In genomic region chr2:187581125-187581896, GRCh38 we compare ENCODE assay signal across 9 cellular contexts. TPM values are rescaled to one million over a fixed set of nuclear protein-coding genes. Genes with fewer than 3 reads are reported as not detected.
DNase-seq lines count a peak whose midpoint lies in the region; ATAC-seq lines count a peak whose summit lies in the region.
"Had no signal": no experiment of that assay in that cellular context is flagged by ENCODE, and none has a peak within 500 bp of the region (broad histone marks: within the 10 kb centered on the region; RNA-seq: fewer than 3 reads in every experiment).

No MANE protein-coding gene starts in this region.

- H3K36me3 Mint-ChIP-seq in activated CD8-positive, alpha-beta T cell treated with anti-CD3 and anti-CD28 coated beads, Interleukin-2, amount 10 ng/mL, durations not matched to agents 7 days and 5 days (ENCODE audit: low read depth): no peaks in the 10 kb centered on the region

- CTCF ChIA-PET in activated CD8-positive, alpha-beta T cell treated with anti-CD3 and anti-CD28 coated beads, Interleukin-2, amount 10 ng/mL, durations not matched to agents 7 days and 5 days (lab: Charles Lee): interaction anchor here (0.7 to 8.2 kb wide), 19 partner anchors 8 to 1831 kb away, joined by 3 to 86 read pairs (median 4); partner anchors contain the start of gene TFPI

- no peak overlapping the region for H3K4me3 ChIP-seq in HAP-1

- H3K9me3 ChIP-seq in HAP-1: no peaks in the 10 kb centered on the region

- H3K36me3 ChIP-seq in HAP-1 (replicated peaks): no peaks in the 10 kb centered on the region

- peaks cover 9% of the 10 kb centered on the region for H3K4me1 Mint-ChIP-seq in activated CD8-positive, alpha-beta T cell treated with anti-CD3 and anti-CD28 coated beads, Interleukin-2, amount 10 ng/mL, durations not matched to agents 7 days and 5 days (ENCODE audit: low read depth)
- H3K4me1 Mint-ChIP-seq: central memory CD8-positive, alpha-beta T cell had no signal

- no peak overlapping the region for H3K4me3 Mint-ChIP-seq in activated CD8-positive, alpha-beta T cell treated with anti-CD3 and anti-CD28 coated beads, Interleukin-2, amount 10 ng/mL, durations not matched to agents 7 days and 5 days
- H3K4me3 Mint-ChIP-seq: central memory CD8-positive, alpha-beta T cell had no signal

- no peaks in the 10 kb centered on the region; the same call in 1 of the 2 replicates for H3K4me1 ChIP-seq in HAP-1

- DNase-seq in SKM-1 treated with dmso at 0.1 percent for 144 hours (lab: John Stamatoyannopoulos, UW; ENCODE audit: unreplicated experiment) (peak; percentile 46), SKM-1 (lab: John Stamatoyannopoulos, UW; ENCODE audit: unreplicated experiment) (no peak), HAP-1 (ENCODE audit: low spot score in 2 of 2) (peak; percentile 42 to 66), NCI-H1105 (lab: John Stamatoyannopoulos, UW) (peak; percentile 35), iPS DF 4.7 (ENCODE audit: extremely low read depth, low spot score) (peak; percentile 38), ecto neural progenitor cell (ENCODE audit: low spot score) (no peak)
- peak; percentile 52 for DNase-seq in activated CD8-positive, alpha-beta T cell treated with anti-CD3 and anti-CD28 coated beads, Interleukin-2, amount 10 ng/mL, durations not matched to agents 7 days and 5 days
- peak in 2 of 3 donors; percentile 1 to 33 for DNase-seq in stimulated activated CD4-positive, alpha-beta T cell treated with anti-CD3 and anti-CD28 coated beads, TNF-alpha, amount 100 ng/mL, for 48 hours (ENCODE audit: low read depth in 3 of 3)

- no peak for ATAC-seq in activated CD8-positive, alpha-beta T cell treated with anti-CD3 and anti-CD28 coated beads, Interleukin-2, amount 10 ng/mL, durations not matched to agents 7 days and 5 days

- peaks cover 3% of the 10 kb centered on the region for H3K27me3 Mint-ChIP-seq in activated CD8-positive, alpha-beta T cell treated with anti-CD3 and anti-CD28 coated beads, Interleukin-2, amount 10 ng/mL, durations not matched to agents 7 days and 5 days (ENCODE audit: low read depth)
- H3K27me3 Mint-ChIP-seq: central memory CD8-positive, alpha-beta T cell had no signal

- H3K27me3 ChIP-seq in HAP-1 (ENCODE audit: low read depth): no peaks in the 10 kb centered on the region

- no peak overlapping the region for H3K27ac Mint-ChIP-seq in activated CD8-positive, alpha-beta T cell treated with anti-CD3 and anti-CD28 coated beads, Interleukin-2, amount 10 ng/mL, durations not matched to agents 7 days and 5 days

- POLR2A ChIA-PET in activated CD8-positive, alpha-beta T cell treated with anti-CD3 and anti-CD28 coated beads, Interleukin-2, amount 10 ng/mL, durations not matched to agents 7 days and 5 days (lab: Charles Lee): no interaction called here

- in situ Hi-C loops in HAP-1 (cut with MboI; ENCODE audit: low sequenced_read_pairs): loop anchor here (25.0 kb wide), 1 partner anchor 256 kb away; no protein-coding TSS in a partner anchor

- H3K9me3 Mint-ChIP-seq in activated CD8-positive, alpha-beta T cell treated with anti-CD3 and anti-CD28 coated beads, Interleukin-2, amount 10 ng/mL, durations not matched to agents 7 days and 5 days (ENCODE audit: insufficient read depth): peaks cover 1% of the 10 kb centered on the region
- H3K9me3 Mint-ChIP-seq: central memory CD8-positive, alpha-beta T cell had no signal

RNA-seq across cellular contexts. Expression of gene TFPI, which starts 27.1 kb away (rescaled TPM):
- total RNA-seq in activated CD8-positive, alpha-beta T cell treated with anti-CD3 and anti-CD28 coated beads, Interleukin-2, amount 10 ng/mL, durations not matched to agents 7 days and 5 days: not detected

Comparison
In these comparisons a context has a peak if more than half of its experiments do, and no peak if none do; other contexts are left out.
1. DNase-seq: peak in SKM-1 treated with dmso at 0.1 percent for 144 hours (single experiment), HAP-1 (2 of 2), NCI-H1105 (single experiment), activated CD8-positive, alpha-beta T cell treated with anti-CD3 and anti-CD28 coated beads, Interleukin-2, amount 10 ng/mL, durations not matched to agents 7 days and 5 days (single experiment), iPS DF 4.7 (single experiment) and stimulated activated CD4-positive, alpha-beta T cell treated with anti-CD3 and anti-CD28 coated beads, TNF-alpha, amount 100 ng/mL, for 48 hours (2 of 3); none in SKM-1 (single experiment) and ecto neural progenitor cell (single experiment).